ENCODE assay signal across 8 cellular contexts in the genomic region with DNA sequence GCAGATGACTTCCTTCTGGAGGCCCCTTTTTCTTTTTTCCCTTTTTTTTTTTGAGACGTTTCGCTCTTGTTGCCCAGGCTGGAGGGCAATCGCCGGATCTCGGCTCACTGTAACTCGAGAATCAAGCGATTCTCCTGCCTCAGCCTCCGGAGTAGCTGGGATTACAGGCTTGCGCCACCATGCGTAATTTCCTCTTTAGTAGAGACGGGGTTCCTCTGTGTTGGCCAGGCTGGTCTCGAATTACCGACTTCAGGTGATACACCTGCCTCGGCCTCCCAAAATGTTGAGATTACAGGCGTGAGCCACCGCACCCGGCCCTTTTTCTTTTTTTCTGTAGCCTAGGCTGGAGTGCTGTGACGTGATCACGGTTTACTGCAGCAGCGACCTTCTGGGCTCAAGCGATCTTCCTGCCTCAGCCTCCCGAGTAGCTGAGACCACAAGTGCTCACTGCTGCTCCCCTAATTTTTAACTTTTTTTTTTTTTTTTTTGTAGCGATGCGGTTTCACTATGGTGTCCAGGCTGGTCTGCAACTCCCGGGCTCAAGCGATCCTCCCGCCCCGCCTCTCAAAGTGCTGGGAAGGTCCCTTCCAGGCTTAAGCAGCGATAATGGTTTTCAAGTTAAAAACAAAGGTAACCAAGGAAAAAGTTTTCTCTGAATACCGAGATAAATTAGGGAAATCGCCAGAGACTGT. TPM values are rescaled to one million over a fixed set of nuclear protein-coding genes. Genes with fewer than 3 reads are reported as not detected.
DNase-seq lines count a peak whose midpoint lies in the region; ATAC-seq and TF ChIP-seq lines count a peak whose summit lies in the region.

No MANE protein-coding gene starts in this region.

- TF ChIP-seq CTCF in esophagus muscularis mucosa (IDR thresholded peaks at IDR 0.05) (peak in 1 of 3 experiments; percentile 16), tibial artery (IDR thresholded peaks at IDR 0.05) (no peak)

- TF ChIP-seq EP300 in esophagus muscularis mucosa (IDR thresholded peaks at IDR 0.05): no peak

- DNase-seq in NCI-H2227 (lab: John Stamatoyannopoulos, UW; ENCODE audit: unreplicated experiment) (peak; percentile 45), NCI-H2227 treated with DMSO at 0.1 percent for 48 hours (lab: John Stamatoyannopoulos, UW) (no peak), NCI-H226 (peak; percentile 62), activated T-cell treated with anti-CD3 and anti-CD28 coated beads for 24 hours (ENCODE audit: low read depth) (peak; percentile 26), esophagus muscularis mucosa (ENCODE audit: extremely low spot score) (no peak), tibial artery (peak; percentile 69 to 74)

- TF ChIP-seq POLR2A in esophagus muscularis mucosa (IDR thresholded peaks at IDR 0.05; ENCODE audit: low read depth): no peak

- peak overlapping the region; percentile 80 to 94 (median 90) for H3K4me3 ChIP-seq in esophagus muscularis mucosa
- peak overlapping the region; percentile 81 to 92 for H3K4me3 ChIP-seq in muscle layer of duodenum (ENCODE audit: low read depth in 1 of 2, low read length in 2 of 2)
- H3K4me3 ChIP-seq in tibial artery: peak overlapping the region; percentile 79 to 83

- H3K27ac ChIP-seq in esophagus muscularis mucosa (replicated peaks in 1 of 4): peak overlapping the region; percentile 91 to 99 (median 96)
- peak overlapping the region; percentile 99 for H3K27ac ChIP-seq in muscle layer of duodenum (ENCODE audit: low read length)
- H3K27ac ChIP-seq in tibial artery: peak overlapping the region; percentile 94 to 97

- H3K27me3 ChIP-seq in esophagus muscularis mucosa: no peaks in the 10 kb centered on the region
- no peaks in the 10 kb centered on the region for H3K27me3 ChIP-seq in muscle layer of duodenum (ENCODE audit: low read depth, low read length)
- H3K27me3 ChIP-seq in tibial artery: no peaks in the 10 kb centered on the region

- H3K4me1 ChIP-seq in esophagus muscularis mucosa (peaks cover 32 to 40% (median 38%) of the 10 kb centered on the region in 4 donors), muscle layer of duodenum (ENCODE audit: control insufficient read depth in 1 of 2, insufficient read depth in 2 of 2, low read length in 2 of 2) (peaks cover 0 to 23% of the 10 kb centered on the region in 2 donors), tibial artery (peaks cover 0 to 38% (median 19%) of the 10 kb centered on the region in 4 donors)

- H3K9me3 ChIP-seq in esophagus muscularis mucosa (no peaks in the 10 kb centered on the region), muscle layer of duodenum (ENCODE audit: control insufficient read depth in 1 of 2, low read length in 2 of 2) (no peaks in the 10 kb centered on the region), tibial artery (no peaks in the 10 kb centered on the region)

- peak; percentile 18 for ATAC-seq in HG02759 (IDR thresholded peaks at IDR 0.05; ENCODE audit: unreplicated experiment)

- H3K36me3 ChIP-seq in esophagus muscularis mucosa (no peaks in the 10 kb centered on the region), muscle layer of duodenum (ENCODE audit: control insufficient read depth in 1 of 2, insufficient read depth in 2 of 2, low read length in 2 of 2) (peaks cover 0 to 5% of the 10 kb centered on the region in 2 donors), tibial artery (no peaks in the 10 kb centered on the region)

- intact Hi-C loops in esophagus muscularis mucosa (cut with DNase I) (loop anchor here (5.0 kb wide), 1 partner anchor 33 kb away; no protein-coding TSS in a partner anchor), tibial artery (cut with DNase I; ENCODE audit: low total_unique reads) (loop anchor here (2.0 kb wide), 1 partner anchor 76 kb away; no protein-coding TSS in a partner anchor)

- WGBS in esophagus muscularis mucosa: under 1% methylated on average over 31 of the region's 31 CpGs

RNA-seq across cellular contexts. Expression of gene IST1, which starts 1.0 kb away (rescaled TPM):
- 100 to 1,000 TPM; 132 to 186 (median 166) TPM for total RNA-seq in esophagus muscularis mucosa

RNA-seq across cellular contexts. Expression of gene ZNF821, which starts 10.4 kb away (rescaled TPM):
- 1 to 10 TPM; 2.1 to 6.5 (median 5.9) TPM for total RNA-seq in esophagus muscularis mucosa

RNA-seq across cellular contexts. Expression of gene ATXN1L, which starts 48.6 kb away (rescaled TPM):
- total RNA-seq in esophagus muscularis mucosa: 10 to 100 TPM; 32.8 to 54.6 (median 42.9) TPM

Comparison
In these comparisons a context has a peak if more than half of its experiments do, and no peak if none do; other contexts are left out.
1. DNase-seq: peak in NCI-H2227 (single experiment), NCI-H226 (single experiment), activated T-cell treated with anti-CD3 and anti-CD28 coated beads for 24 hours (single experiment) and tibial artery (2 of 2); none in NCI-H2227 treated with DMSO at 0.1 percent for 48 hours (single experiment) and esophagus muscularis mucosa (single experiment).
2. Peak in every context shown above with its lines, with median percentiles within 50 percentile points of each other: H3K27ac ChIP-seq and H3K4me3 ChIP-seq.